In genomic region chr17:44014133-44014436, GRCh38 we compare ENCODE assay signal across 7 cellular contexts. TPM values are rescaled to one million over a fixed set of nuclear protein-coding genes. Genes with fewer than 3 reads are reported as not detected.
A peak's percentile ranks its signal among the peaks of the same experiment; 100 is the strongest.
DNase-seq lines count a peak whose midpoint lies in the region; ATAC-seq, FAIRE-seq and TF ChIP-seq lines count a peak whose summit lies in the region.

No MANE protein-coding gene starts in this region.

- H3K4me3 Mint-ChIP-seq in activated naive CD8-positive, alpha-beta T cell treated with anti-CD3 and anti-CD28 coated beads, Interleukin-2, amount 10 ng/mL, durations not matched to agents 7 days and 5 days, result peak overlapping the region; percentile 100

- dilution Hi-C loops in keratinocyte (cut with MboI; ENCODE audit: extremely low pct_ligation_motif_present, low sequenced_read_pairs), result no loop called here

- TF ChIP-seq CTCF in HL-60 (IDR thresholded peaks at IDR 0.05; ENCODE audit: insufficient read depth, low read length) (no peak), keratinocyte (optimal IDR thresholded peaks at IDR 0.05 in 1 of 3, IDR thresholded peaks at IDR 0.05 in 1 of 3, conservative IDR thresholded peaks at IDR 0.05 in 1 of 3; ENCODE audit: extremely low read depth in 1 of 3, insufficient read depth in 2 of 3, low read length in 3 of 3) (no peak)

- peaks cover 9% of the 10 kb centered on the region for H3K4me1 Mint-ChIP-seq in activated naive CD8-positive, alpha-beta T cell treated with anti-CD3 and anti-CD28 coated beads, Interleukin-2, amount 10 ng/mL, durations not matched to agents 7 days and 5 days

- no peaks in the 10 kb centered on the region for H3K27me3 ChIP-seq in HL-60 (ENCODE audit: insufficient read depth, poor library complexity, severe bottlenecking)
- no peaks in the 10 kb centered on the region for H3K27me3 ChIP-seq in keratinocyte (ENCODE audit: control insufficient read depth, extremely low read depth, insufficient read depth, low read length)

- H3K27ac ChIP-seq in HL-60 (replicated peaks), result no peak overlapping the region; the same call in 1 of the 2 replicates
- peak overlapping the region; percentile 82 for H3K27ac ChIP-seq in keratinocyte (ENCODE audit: control insufficient read depth, insufficient read depth, low read length)
- peak overlapping the region; percentile 90 for H3K27ac ChIP-seq in substantia nigra (ENCODE audit: low read depth, low read length, poor library complexity, severe bottlenecking)

- no peaks in the 10 kb centered on the region for H3K9me1 ChIP-seq in keratinocyte (ENCODE audit: control insufficient read depth, extremely low read depth, insufficient read depth, low read length)

- no peaks in the 10 kb centered on the region for H3K27me3 Mint-ChIP-seq in activated naive CD8-positive, alpha-beta T cell treated with anti-CD3 and anti-CD28 coated beads, Interleukin-2, amount 10 ng/mL, durations not matched to agents 7 days and 5 days

- H3K4me2 ChIP-seq in keratinocyte (ENCODE audit: control insufficient read depth, extremely low read depth, insufficient read depth, low read depth, low read length), result peak overlapping the region; percentile 88

- peaks cover 4% of the 10 kb centered on the region for H3K36me3 Mint-ChIP-seq in activated naive CD8-positive, alpha-beta T cell treated with anti-CD3 and anti-CD28 coated beads, Interleukin-2, amount 10 ng/mL, durations not matched to agents 7 days and 5 days

- POLR2A ChIA-PET in activated naive CD8-positive, alpha-beta T cell treated with anti-CD3 and anti-CD28 coated beads, Interleukin-2, amount 10 ng/mL, durations not matched to agents 7 days and 5 days (lab: Charles Lee), result interaction anchor here (0.6 to 1.1 kb wide), 3 partner anchors 8 to 109 kb away, joined by 3 to 4 read pairs (median 4); partner anchors contain the start of gene HDAC5

- H3K79me2 ChIP-seq in keratinocyte (ENCODE audit: control insufficient read depth, insufficient read depth, low read length), result peaks cover 11% of the 10 kb centered on the region

- H3K4me3 ChIP-seq in HL-60 (replicated peaks; ENCODE audit: insufficient read depth, low read length) (peak overlapping the region; percentile 83), keratinocyte (ENCODE audit: control insufficient read depth in 2 of 3, extremely low read depth in 1 of 3, insufficient read depth in 2 of 3, low read depth in 1 of 3, low read length in 3 of 3) (peak overlapping the region; percentile 81 to 100 (median 83))

- H2AFZ ChIP-seq in keratinocyte (ENCODE audit: control insufficient read depth, low read length), result peak overlapping the region; percentile 96

- H3K9me3 ChIP-seq in keratinocyte (ENCODE audit: control insufficient read depth, low read depth, low read length), result no peaks in the 10 kb centered on the region

- H3K27ac Mint-ChIP-seq in activated naive CD8-positive, alpha-beta T cell treated with anti-CD3 and anti-CD28 coated beads, Interleukin-2, amount 10 ng/mL, durations not matched to agents 7 days and 5 days, result peak overlapping the region; percentile 99

- H4K20me1 ChIP-seq in keratinocyte (ENCODE audit: control insufficient read depth, extremely low read depth, insufficient read depth, low read length), result no peaks in the 10 kb centered on the region

- ATAC-seq in activated naive CD8-positive, alpha-beta T cell treated with anti-CD3 and anti-CD28 coated beads, Interleukin-2, amount 10 ng/mL, durations not matched to agents 7 days and 5 days (ENCODE audit: low read depth), result no peak
- no peak for ATAC-seq in HG03571 (IDR thresholded peaks at IDR 0.05; ENCODE audit: unreplicated experiment)

- peak overlapping the region; percentile 92 for H3K9ac ChIP-seq in keratinocyte (ENCODE audit: control insufficient read depth, extremely low read depth, insufficient read depth, low read length)

- DNase-seq in HL-60 (ENCODE audit: low read depth in 1 of 2, low spot score in 1 of 2) (no peak), keratinocyte (ENCODE audit: low read depth, low spot score) (no peak), substantia nigra (lab: John Stamatoyannopoulos, UW) (peak in 1 of 49 donors; percentile 9), SIG-M5 treated with dmso at 0.1 percent for 504 hours (lab: John Stamatoyannopoulos, UW; ENCODE audit: unreplicated experiment) (no peak), NCI-H526 (lab: John Stamatoyannopoulos, UW) (no peak)
- DNase-seq in activated naive CD8-positive, alpha-beta T cell treated with anti-CD3 and anti-CD28 coated beads, Interleukin-2, amount 10 ng/mL, durations not matched to agents 7 days and 5 days, result no peak

- no peaks in the 10 kb centered on the region for H3K9me3 Mint-ChIP-seq in activated naive CD8-positive, alpha-beta T cell treated with anti-CD3 and anti-CD28 coated beads, Interleukin-2, amount 10 ng/mL, durations not matched to agents 7 days and 5 days

- H3K36me3 ChIP-seq in keratinocyte (ENCODE audit: control insufficient read depth in 2 of 2, extremely low read depth in 1 of 2, insufficient read depth in 2 of 2, low read length in 2 of 2), result peaks cover 11% of the 10 kb centered on the region in 2 experiments

- H3K4me1 ChIP-seq in keratinocyte (ENCODE audit: control insufficient read depth, extremely low read depth, insufficient read depth, low read length), result peaks cover 10% of the 10 kb centered on the region

- FAIRE-seq in keratinocyte (lab: Jason Lieb, UNC), result no peak

RNA-seq across cellular contexts. Expression of gene TMEM101, which starts 0.7 kb away (rescaled TPM):
- total RNA-seq in activated naive CD8-positive, alpha-beta T cell treated with anti-CD3 and anti-CD28 coated beads, Interleukin-2, amount 10 ng/mL, durations not matched to agents 7 days and 5 days, result 10 to 100 TPM; 30.3 to 31.7 TPM
- 20.1 to 26.4 TPM (median 25.7 TPM) in 3 replicates for polyA plus RNA-seq in keratinocyte
- 6.2 TPM for polyA plus RNA-seq in keratinocyte (2011; ENCODE audit: low read depth)
- polyA plus RNA-seq in keratinocyte (2011; cell fraction: cytosol; rRNA removed), result 11.0 and 19.7 TPM in 2 replicates
- polyA plus RNA-seq in keratinocyte (2011; cell fraction: nucleus; rRNA removed), result 27.9 and 30.5 TPM in 2 replicates
- 23.1 and 23.7 TPM in 2 replicates for polyA plus RNA-seq in keratinocyte (2012; ENCODE audit: low replicate concordance)
- polyA minus RNA-seq in keratinocyte, result 20.8 to 27.7 TPM (median 23.6 TPM) in 3 replicates
- 20.5 TPM for polyA minus RNA-seq in keratinocyte (2011; cell fraction: cytosol; rRNA and poly(A)+ RNA removed)
- 16.8 and 19.4 TPM in 2 replicates for polyA minus RNA-seq in keratinocyte (2011; cell fraction: nucleus; rRNA and poly(A)+ RNA removed)

RNA-seq across cellular contexts. Expression of gene NAGS, which starts 9.7 kb away (rescaled TPM):
- 1 to 10 TPM; 1.4 TPM for total RNA-seq in activated naive CD8-positive, alpha-beta T cell treated with anti-CD3 and anti-CD28 coated beads, Interleukin-2, amount 10 ng/mL, durations not matched to agents 7 days and 5 days
- polyA plus RNA-seq in keratinocyte, result 1.4 to 1.8 TPM (median 1.8 TPM) in 3 replicates
- 0.22 TPM for polyA plus RNA-seq in keratinocyte (2011; ENCODE audit: low read depth)
- polyA plus RNA-seq in keratinocyte (2011; cell fraction: cytosol; rRNA removed), result 0.73 and 0.90 TPM in 2 replicates
- 1.3 and 1.4 TPM in 2 replicates for polyA plus RNA-seq in keratinocyte (2011; cell fraction: nucleus; rRNA removed)
- 1.3 and 1.8 TPM in 2 replicates for polyA plus RNA-seq in keratinocyte (2012; ENCODE audit: low replicate concordance)
- polyA minus RNA-seq in keratinocyte, result 0.63 to 1.0 TPM (median 0.77 TPM) in 3 replicates
- 0.96 TPM for polyA minus RNA-seq in keratinocyte (2011; cell fraction: cytosol; rRNA and poly(A)+ RNA removed)
- polyA minus RNA-seq in keratinocyte (2011; cell fraction: nucleus; rRNA and poly(A)+ RNA removed), result 0.78 and 1.3 TPM in 2 replicates

RNA-seq across cellular contexts. Expression of gene LSM12, which starts 52.4 kb away (rescaled TPM):
- 10 to 100 TPM; 46.9 to 51.4 TPM for total RNA-seq in activated naive CD8-positive, alpha-beta T cell treated with anti-CD3 and anti-CD28 coated beads, Interleukin-2, amount 10 ng/mL, durations not matched to agents 7 days and 5 days
- 40.1 to 74.3 TPM (median 49.5 TPM) in 3 replicates for polyA plus RNA-seq in keratinocyte
- polyA plus RNA-seq in keratinocyte (2011; ENCODE audit: low read depth), result 32.5 TPM
- 44.1 and 59.8 TPM in 2 replicates for polyA plus RNA-seq in keratinocyte (2011; cell fraction: cytosol; rRNA removed)
- polyA plus RNA-seq in keratinocyte (2011; cell fraction: nucleus; rRNA removed), result 23.5 and 23.8 TPM in 2 replicates
- polyA plus RNA-seq in keratinocyte (2012; ENCODE audit: low replicate concordance), result 38.9 and 48.8 TPM in 2 replicates
- 38.0 to 89.3 TPM (median 75.4 TPM) in 3 replicates for polyA minus RNA-seq in keratinocyte
- 68.3 TPM for polyA minus RNA-seq in keratinocyte (2011; cell fraction: cytosol; rRNA and poly(A)+ RNA removed)
- polyA minus RNA-seq in keratinocyte (2011; cell fraction: nucleus; rRNA and poly(A)+ RNA removed), result 11.5 and 17.5 TPM in 2 replicates

RNA-seq across cellular contexts. Expression of gene G6PC3, which starts 56.5 kb away (rescaled TPM):
- total RNA-seq in activated naive CD8-positive, alpha-beta T cell treated with anti-CD3 and anti-CD28 coated beads, Interleukin-2, amount 10 ng/mL, durations not matched to agents 7 days and 5 days, result 10 to 100 TPM; 18.7 to 18.8 TPM
- 28.0 to 44.2 TPM (median 37.9 TPM) in 3 replicates for polyA plus RNA-seq in keratinocyte
- polyA plus RNA-seq in keratinocyte (2011; ENCODE audit: low read depth), result 1.1 TPM
- polyA plus RNA-seq in keratinocyte (2011; cell fraction: cytosol; rRNA removed), result 25.6 and 47.9 TPM in 2 replicates
- polyA plus RNA-seq in keratinocyte (2011; cell fraction: nucleus; rRNA removed), result 31.1 and 39.6 TPM in 2 replicates
- 24.7 and 39.9 TPM in 2 replicates for polyA plus RNA-seq in keratinocyte (2012; ENCODE audit: low replicate concordance)
- polyA minus RNA-seq in keratinocyte, result 37.6 to 78.4 TPM (median 53.8 TPM) in 3 replicates
- polyA minus RNA-seq in keratinocyte (2011; cell fraction: cytosol; rRNA and poly(A)+ RNA removed), result 57.2 TPM
- 19.8 and 23.8 TPM in 2 replicates for polyA minus RNA-seq in keratinocyte (2011; cell fraction: nucleus; rRNA and poly(A)+ RNA removed)
